ENCODE assay signal across 12 cellular contexts in genomic region chr20:17543531-17543961, GRCh38. TPM values are rescaled to one million over a fixed set of nuclear protein-coding genes. Genes with fewer than 3 reads are reported as not detected.
A peak's percentile ranks its signal among the peaks of the same experiment; 100 is the strongest.
DNase-seq lines count a peak whose midpoint lies in the region; TF ChIP-seq lines count a peak whose summit lies in the region.
"Had no signal": no experiment of that assay in that cellular context is flagged by ENCODE, and none has a peak within 500 bp of the region (broad histone marks: within the 10 kb centered on the region; RNA-seq: fewer than 3 reads in every experiment).

No MANE protein-coding gene starts in this region.

- no peaks in the 10 kb centered on the region for H3K36me3 ChIP-seq in skeletal muscle satellite cell (ENCODE audit: insufficient read depth, low read length)
- no peaks in the 10 kb centered on the region for H3K36me3 ChIP-seq in colonic mucosa
- H3K36me3 ChIP-seq: BLaER1, SJCRH30 had no signal

- H3K4me3 ChIP-seq in cardiac fibroblast (replicated peaks in 1 of 2; ENCODE audit: low read depth in 2 of 2, low read length in 2 of 2) (peak overlapping the region in 1 of 2 donors; percentile 29), skeletal muscle satellite cell (ENCODE audit: low read length) (peak overlapping the region; percentile 41), colonic mucosa (no peak overlapping the region)
- H3K4me3 ChIP-seq: BLaER1, SJCRH30 had no signal

- no peaks in the 10 kb centered on the region for H3K27me3 ChIP-seq in skeletal muscle satellite cell (ENCODE audit: control insufficient read depth, insufficient read depth, low read length)
- no peaks in the 10 kb centered on the region for H3K27me3 ChIP-seq in colonic mucosa
- H3K27me3 ChIP-seq: BLaER1, SJCRH30 had no signal

- intact Hi-C loops in colonic mucosa (cut with DNase I): no loop called here

- H3K9ac ChIP-seq in skeletal muscle satellite cell (ENCODE audit: low read depth, low read length): peak overlapping the region; percentile 69
- H3K9ac ChIP-seq in colonic mucosa (ENCODE audit: low read depth in 2 of 2, low read length in 2 of 2): no peak overlapping the region
- H3K9ac ChIP-seq: BLaER1 had no signal

- H3K9me3 ChIP-seq in skeletal muscle satellite cell (replicated peaks; ENCODE audit: low read length): no peaks in the 10 kb centered on the region
- no peaks in the 10 kb centered on the region for H3K9me3 ChIP-seq in colonic mucosa
- H3K9me3 ChIP-seq: BLaER1, SJCRH30 had no signal

- DNase-seq in ELR (ENCODE audit: low read depth) (peak; percentile 63), cardiac fibroblast (ENCODE audit: low read depth in 2 of 2) (peak; percentile 64 to 80), kidney glomerular epithelial cell (lab: John Stamatoyannopoulos, UW) (peak; percentile 71), DMS 273 (lab: John Stamatoyannopoulos, UW; ENCODE audit: unreplicated experiment) (no peak), T-helper 1 cell (no peak), colonic mucosa (no peak), T-helper 2 cell (no peak)
- DNase-seq: NCI-H1092 treated with DMSO at 0.1 percent for 48 hours, NCI-H526 treated with DMSO at 0.1 percent for 48 hours, SJCRH30 had no signal

- H3K27ac ChIP-seq in colonic mucosa: no peak overlapping the region
- H3K27ac ChIP-seq: BLaER1, SJCRH30 had no signal

- TF ChIP-seq CTCF in cardiac fibroblast (IDR thresholded peaks at IDR 0.05; ENCODE audit: low read depth, low read length): no peak
- TF ChIP-seq CTCF in colonic mucosa (IDR thresholded peaks at IDR 0.05): no peak

- H3K4me1 ChIP-seq in skeletal muscle satellite cell (ENCODE audit: control insufficient read depth, insufficient read depth, low read length) (peaks cover 32% of the 10 kb centered on the region), colonic mucosa (no peaks in the 10 kb centered on the region)

- peak overlapping the region; percentile 69 for H3K4me2 ChIP-seq in skeletal muscle satellite cell (ENCODE audit: low read length)
- H3K4me2 ChIP-seq: BLaER1 had no signal

RNA-seq across cellular contexts. Expression of gene BFSP1, which starts 12.4 kb away (rescaled TPM):
- 0.44 and 0.76 TPM in 2 replicates for total RNA-seq in skeletal muscle satellite cell (2012; rRNA removed)
- total RNA-seq in colonic mucosa: under 1 TPM; 0.50 to 0.59 TPM
- total RNA-seq: SJCRH30 had no signal

RNA-seq across cellular contexts. Expression of gene DSTN, which starts 26.3 kb away (rescaled TPM):
- 190 and 208 TPM in 2 replicates for total RNA-seq in skeletal muscle satellite cell (2012; rRNA removed)
- 100 to 1,000 TPM; 247 to 437 TPM for total RNA-seq in colonic mucosa

Comparison
In these comparisons a context has a peak if more than half of its experiments do, and no peak if none do; other contexts are left out.
1. DNase-seq: peak in ELR (single experiment), cardiac fibroblast (2 of 2) and kidney glomerular epithelial cell (single experiment); none in DMS 273 (single experiment), T-helper 1 cell (0 of 5), colonic mucosa (single experiment) and T-helper 2 cell (0 of 5).